22 cellular contexts compared by ENCODE assay signal in the genomic region with DNA sequence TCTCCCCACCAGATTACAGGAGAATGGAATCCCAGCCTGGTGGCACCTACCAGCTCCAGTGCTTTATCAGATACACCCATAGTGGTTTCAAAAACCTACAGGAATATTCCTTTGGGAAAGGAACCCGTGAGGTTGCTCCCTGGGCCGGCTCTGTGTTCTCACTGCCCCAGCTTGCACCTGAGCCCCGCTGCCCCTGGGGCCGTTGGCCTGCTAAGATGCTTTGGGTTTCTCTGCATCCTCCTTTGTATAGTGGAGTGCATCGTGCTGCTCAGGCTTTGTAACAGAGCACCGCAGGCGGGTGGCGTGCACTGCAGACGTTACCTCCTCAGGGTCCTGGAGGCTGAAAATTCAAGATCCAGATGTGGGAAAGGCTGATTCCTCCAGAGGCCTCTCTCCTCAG.
DNase-seq lines count a peak whose midpoint lies in the region; ATAC-seq and TF ChIP-seq lines count a peak whose summit lies in the region.
"Had no signal": no experiment of that assay in that cellular context is flagged by ENCODE, and none has a peak within 500 bp of the region (broad histone marks: within the 10 kb centered on the region; RNA-seq: fewer than 3 reads in every experiment).

No MANE protein-coding gene starts in this region.

- no peaks in the 10 kb centered on the region for H3K4me1 Mint-ChIP-seq in osteocyte (ENCODE audit: unreplicated experiment)
- no peaks in the 10 kb centered on the region for H3K4me1 Mint-ChIP-seq in stimulated activated naive B cell treated with anti-CD40 and anti-IgM and Interleukin-4, amounts not matched to agents 10 μg/mL and 1 μg/mL and 100 μg/mL, for 72 hours
- H3K4me1 Mint-ChIP-seq: B cell, CD14-positive monocyte had no signal

- H3K36me3 Mint-ChIP-seq in osteocyte (ENCODE audit: unreplicated experiment), result no peaks in the 10 kb centered on the region
- H3K36me3 Mint-ChIP-seq in stimulated activated naive B cell treated with anti-CD40 and anti-IgM and Interleukin-4, amounts not matched to agents 10 μg/mL and 1 μg/mL and 100 μg/mL, for 72 hours, result peaks cover 0 to 6% of the 10 kb centered on the region in 2 donors
- H3K36me3 Mint-ChIP-seq: CD14-positive monocyte had no signal

- H3K9me3 ChIP-seq in Karpas-422 (ENCODE audit: low read length) (no peaks in the 10 kb centered on the region), MM.1S (replicated peaks; ENCODE audit: insufficient read depth, low read length) (no peaks in the 10 kb centered on the region)
- H3K9me3 ChIP-seq: SJCRH30 had no signal

- H3K79me2 ChIP-seq in Karpas-422 (ENCODE audit: low read length) (no peaks in the 10 kb centered on the region), MM.1S (ENCODE audit: low read length) (no peaks in the 10 kb centered on the region)

- no peaks in the 10 kb centered on the region for H4K20me1 ChIP-seq in Karpas-422 (ENCODE audit: insufficient read depth, low read depth, low read length)
- no peaks in the 10 kb centered on the region for H4K20me1 ChIP-seq in MM.1S (ENCODE audit: insufficient read depth, low read length)

- no peak overlapping the region for H3K27ac Mint-ChIP-seq in osteocyte (ENCODE audit: unreplicated experiment)
- no peak overlapping the region for H3K27ac Mint-ChIP-seq in stimulated activated naive B cell treated with anti-CD40 and anti-IgM and Interleukin-4, amounts not matched to agents 10 μg/mL and 1 μg/mL and 100 μg/mL, for 72 hours
- H3K27ac Mint-ChIP-seq: B cell, CD14-positive monocyte had no signal

- no peak overlapping the region for H3K4me3 ChIP-seq in Karpas-422 (ENCODE audit: low read length)
- no peak overlapping the region for H3K4me3 ChIP-seq in MM.1S (ENCODE audit: low read length)
- H3K4me3 ChIP-seq: GM12878, SJCRH30 had no signal

- H3K9me3 Mint-ChIP-seq in osteocyte (ENCODE audit: unreplicated experiment), result peaks cover 8% of the 10 kb centered on the region
- peaks cover 5% of the 10 kb centered on the region in 2 donors for H3K9me3 Mint-ChIP-seq in stimulated activated naive B cell treated with anti-CD40 and anti-IgM and Interleukin-4, amounts not matched to agents 10 μg/mL and 1 μg/mL and 100 μg/mL, for 72 hours

- ATAC-seq in stimulated activated naive B cell treated with anti-CD40 and anti-IgM and Interleukin-4, amounts not matched to agents 10 μg/mL and 1 μg/mL and 100 μg/mL, for 72 hours (replicated peaks), result no peak
- ATAC-seq: GM12878, Panc1 had no signal

- H3K27me3 ChIP-seq in Karpas-422 (ENCODE audit: low read length) (no peaks in the 10 kb centered on the region), MM.1S (replicated peaks; ENCODE audit: insufficient read depth, low read length) (no peaks in the 10 kb centered on the region)

- no peaks in the 10 kb centered on the region for H3F3A ChIP-seq in MM.1S (ENCODE audit: insufficient read depth, low read length)

- DNase-seq in D341Med (ENCODE audit: low spot score), result peak; percentile 8
- no peak for DNase-seq in Karpas-422
- peak; percentile 51 for DNase-seq in islet precursor cell
- peak; percentile 77 for DNase-seq in osteocyte (ENCODE audit: extremely low spot score, unreplicated experiment)
- no peak for DNase-seq in stimulated activated naive B cell treated with anti-CD40 and anti-IgM and Interleukin-4, amounts not matched to agents 10 μg/mL and 1 μg/mL and 100 μg/mL, for 72 hours
- no peak for DNase-seq in DMS79 treated with DMSO at 0.1 percent for 48 hours (lab: John Stamatoyannopoulos, UW)
- no peak for DNase-seq in stimulated activated naive CD4-positive, alpha-beta T cell (lab: John Stamatoyannopoulos, UW)
- no peak for DNase-seq in MM.1S
- DNase-seq: DMS79, HCEC 1CT, MV-4-11, NCI-H1105 treated with DMSO at 0.1 percent for 48 hours, NCI-H2081, NCI-H2171 treated with DMSO at 0.1 percent for 48 hours, NCI-H524 treated with DMSO at 0.1 percent for 48 hours, NCI-H82, SJCRH30 had no signal

- no peaks in the 10 kb centered on the region for H3K27me3 Mint-ChIP-seq in osteocyte (ENCODE audit: unreplicated experiment)
- H3K27me3 Mint-ChIP-seq in stimulated activated naive B cell treated with anti-CD40 and anti-IgM and Interleukin-4, amounts not matched to agents 10 μg/mL and 1 μg/mL and 100 μg/mL, for 72 hours, result peaks cover 6 to 18% of the 10 kb centered on the region in 2 donors

- H2AFZ ChIP-seq in Karpas-422 (ENCODE audit: low read length), result no peak overlapping the region
- H2AFZ ChIP-seq in MM.1S (ENCODE audit: low read length), result no peak overlapping the region

- H3K4me1 ChIP-seq in Karpas-422 (ENCODE audit: low read length) (peaks cover 66% of the 10 kb centered on the region), MM.1S (ENCODE audit: low read length) (no peaks in the 10 kb centered on the region)
- H3K4me1 ChIP-seq: SJCRH30 had no signal

- H3K9me2 ChIP-seq in Karpas-422 (replicated peaks; ENCODE audit: insufficient read depth, low read length) (no peaks in the 10 kb centered on the region), MM.1S (replicated peaks; ENCODE audit: insufficient read depth, low read length) (no peaks in the 10 kb centered on the region)

- no peak overlapping the region for H3K4me3 Mint-ChIP-seq in osteocyte (ENCODE audit: unreplicated experiment)
- no peak overlapping the region for H3K4me3 Mint-ChIP-seq in stimulated activated naive B cell treated with anti-CD40 and anti-IgM and Interleukin-4, amounts not matched to agents 10 μg/mL and 1 μg/mL and 100 μg/mL, for 72 hours
- H3K4me3 Mint-ChIP-seq: B cell had no signal

- H3K4me2 ChIP-seq in Karpas-422 (ENCODE audit: low read depth, low read length, poor library complexity, severe bottlenecking) (peak overlapping the region; percentile 15), MM.1S (ENCODE audit: low read depth, low read length) (no peak overlapping the region)
- H3K4me2 ChIP-seq: KMS-11 had no signal

- no peak for TF ChIP-seq CTCF in osteocyte (IDR thresholded peaks at IDR 0.05)
- TF ChIP-seq CTCF in MM.1S (IDR thresholded peaks at IDR 0.05; ENCODE audit: low read length), result no peak

- H3K9ac ChIP-seq in Karpas-422 (ENCODE audit: low read length), result peak overlapping the region; percentile 46
- H3K9ac ChIP-seq in MM.1S (ENCODE audit: low read length), result no peak overlapping the region
- H3K9ac ChIP-seq: KMS-11 had no signal

- H3K36me3 ChIP-seq in Karpas-422 (ENCODE audit: insufficient read depth, low read length), result no peaks in the 10 kb centered on the region
- no peaks in the 10 kb centered on the region for H3K36me3 ChIP-seq in MM.1S (replicated peaks; ENCODE audit: insufficient read depth, low read length)
- H3K36me3 ChIP-seq: SJCRH30 had no signal

- H3K27ac ChIP-seq in Karpas-422 (ENCODE audit: low read length) (peak overlapping the region; percentile 95), MM.1S (ENCODE audit: low read length) (no peak overlapping the region)
- H3K27ac ChIP-seq: KMS-11, SJCRH30 had no signal

Comparison
In these comparisons a context has a peak if more than half of its experiments do, and no peak if none do; other contexts are left out.
1. DNase-seq: peak in D341Med (single experiment), islet precursor cell (single experiment) and osteocyte (single experiment); none in Karpas-422 (single experiment), stimulated activated naive B cell treated with anti-CD40 and anti-IgM and Interleukin-4, amounts not matched to agents 10 μg/mL and 1 μg/mL and 100 μg/mL, for 72 hours (single experiment), DMS79 treated with DMSO at 0.1 percent for 48 hours (single experiment), stimulated activated naive CD4-positive, alpha-beta T cell (0 of 6) and MM.1S (single experiment).